8 cellular contexts compared by ENCODE assay signal in the genomic region with DNA sequence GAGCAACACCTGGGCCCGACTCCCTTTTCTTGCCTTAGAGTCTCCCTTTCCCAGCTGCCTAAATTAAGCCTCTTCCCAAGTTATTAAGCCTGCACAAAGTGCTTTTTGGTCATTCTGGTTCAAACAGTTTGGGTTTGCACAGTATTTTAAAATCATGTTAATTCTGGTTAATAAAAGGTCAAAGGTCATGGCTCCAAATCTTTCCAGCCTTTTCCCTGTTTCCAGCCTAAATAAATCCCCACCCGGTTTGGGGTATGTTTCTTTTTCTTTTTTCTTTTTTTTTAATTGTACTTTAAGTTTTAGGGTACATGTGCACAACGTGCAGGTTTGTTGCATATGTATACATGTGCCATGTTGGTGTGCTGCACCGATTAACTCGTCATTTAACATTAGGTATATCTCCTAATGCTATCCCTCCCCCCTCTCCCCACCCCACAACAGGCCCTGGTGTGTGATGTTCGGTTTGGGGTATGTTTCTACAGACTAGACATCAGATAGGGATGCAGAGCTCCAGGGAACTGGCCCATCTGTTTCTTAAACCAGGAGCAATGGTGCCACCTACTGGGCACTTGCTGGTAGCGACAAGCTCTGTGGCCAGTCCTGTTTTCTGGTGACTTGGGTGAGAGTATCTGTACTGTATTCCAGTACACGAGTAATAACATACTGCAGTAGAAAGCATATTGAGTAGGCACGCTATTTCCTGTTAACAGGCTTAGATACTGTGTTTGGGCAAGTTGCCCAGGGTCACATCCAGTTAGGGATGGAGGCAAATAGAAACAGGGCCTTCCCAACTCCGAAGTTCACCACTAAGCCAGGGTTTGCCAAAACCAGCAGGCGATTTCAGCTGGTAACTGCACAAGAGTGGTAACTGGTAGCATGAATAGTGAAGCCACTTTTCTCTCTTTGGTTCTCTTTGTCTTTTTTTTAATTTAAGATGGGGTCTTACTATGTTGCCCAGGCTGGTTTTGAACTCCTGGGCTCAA.
DNase-seq lines count a peak whose midpoint lies in the region; ATAC-seq, FAIRE-seq and TF ChIP-seq lines count a peak whose summit lies in the region.

No MANE protein-coding gene starts in this region.

- no peaks in the 10 kb centered on the region for H3K27me3 ChIP-seq in bronchial epithelial cell (ENCODE audit: control insufficient read depth, insufficient read depth, low read length)

- no peaks in the 10 kb centered on the region for H3K4me1 Mint-ChIP-seq in activated B cell treated with CpG ODN at 0.5 μM for 24 hours

- no peaks in the 10 kb centered on the region for H3K27me3 Mint-ChIP-seq in activated B cell treated with CpG ODN at 0.5 μM for 24 hours

- DNase-seq in EL (peak; percentile 86), NCI-H2227 (lab: John Stamatoyannopoulos, UW; ENCODE audit: unreplicated experiment) (peak; percentile 85), activated B cell treated with CpG ODN at 0.5 μM for 24 hours (peak; percentile 59), bronchial epithelial cell (ENCODE audit: low read depth) (peak; percentile 77), islet precursor cell (peak; percentile 92)
- peak; percentile 58 to 69 for DNase-seq in stimulated activated CD4-positive, alpha-beta T cell treated with anti-CD3 and anti-CD28 coated beads, Interleukin-1b, Interleukin-23, amount 100 ng/mL, for 1 hour (ENCODE audit: low read depth in 2 of 2)

- intact Hi-C loops in activated B cell treated with CpG ODN at 0.5 μM for 24 hours (cut with micrococcal nuclease), result loop anchor here (1.0 to 2.0 kb wide), 6 partner anchors 80 to 414 kb away; a partner anchor contains a TSS

- ATAC-seq in HG02870 (IDR thresholded peaks at IDR 0.05; ENCODE audit: unreplicated experiment) (peak; percentile 58), activated B cell treated with CpG ODN at 0.5 μM for 24 hours (ENCODE audit: low read depth) (peak; percentile 98), GM21381 (IDR thresholded peaks at IDR 0.05; ENCODE audit: unreplicated experiment) (no peak)

- CTCF ChIA-PET in activated B cell treated with CpG ODN at 0.5 μM for 24 hours (lab: Charles Lee), result interaction anchor here (0.5 to 4.0 kb wide), 30 partner anchors 11 to 414 kb away, joined by 3 to 55 read pairs (median 4); a partner anchor contains a TSS

- no peaks in the 10 kb centered on the region for H3K36me3 ChIP-seq in bronchial epithelial cell (ENCODE audit: control insufficient read depth, insufficient read depth, low read length)

- TF ChIP-seq CTCF in activated B cell treated with CpG ODN at 0.5 μM for 24 hours (IDR thresholded peaks at IDR 0.05), result peak; percentile 64
- TF ChIP-seq CTCF in bronchial epithelial cell (IDR thresholded peaks at IDR 0.05; ENCODE audit: insufficient read depth, low read length, severe bottlenecking), result peak; percentile 83

- peaks cover 1% of the 10 kb centered on the region for H3K36me3 Mint-ChIP-seq in activated B cell treated with CpG ODN at 0.5 μM for 24 hours (ENCODE audit: low read depth)

- POLR2A ChIA-PET in activated B cell treated with CpG ODN at 0.5 μM for 24 hours (lab: Charles Lee), result interaction anchor here (0.5 to 1.9 kb wide), 9 partner anchors 61 to 767 kb away, joined by 3 to 10 read pairs (median 5); a partner anchor contains a TSS

- H3K9me3 Mint-ChIP-seq in activated B cell treated with CpG ODN at 0.5 μM for 24 hours, result peaks cover 2% of the 10 kb centered on the region

- no peak overlapping the region for H3K4me3 ChIP-seq in bronchial epithelial cell (ENCODE audit: low read depth, low read length)

- no peak overlapping the region for H3K4me3 Mint-ChIP-seq in activated B cell treated with CpG ODN at 0.5 μM for 24 hours

- H3K27ac Mint-ChIP-seq in activated B cell treated with CpG ODN at 0.5 μM for 24 hours, result no peak overlapping the region

- no peak for FAIRE-seq in bronchial epithelial cell (lab: Jason Lieb, UNC)
